In genomic region chr12:19263666-19264065, GRCh38 we compare ENCODE assay signal across 26 cellular contexts.
DNase-seq lines count a peak whose midpoint lies in the region; ATAC-seq and TF ChIP-seq lines count a peak whose summit lies in the region.
"Had no signal": no experiment of that assay in that cellular context is flagged by ENCODE, and none has a peak within 500 bp of the region (broad histone marks: within the 10 kb centered on the region; RNA-seq: fewer than 3 reads in every experiment).

No MANE protein-coding gene starts in this region.

- no peak overlapping the region for H3K18ac ChIP-seq in mesenchymal stem cell (ENCODE audit: low read depth in 1 of 2, low read length in 2 of 2)

- no peak overlapping the region for H2AK5ac ChIP-seq in mesenchymal stem cell (ENCODE audit: low read length, severe bottlenecking)

- no peak overlapping the region for H3K4me2 ChIP-seq in mesenchymal stem cell (ENCODE audit: low read length, poor library complexity, severe bottlenecking)
- H3K4me2 ChIP-seq: BLaER1 treated with 17β-estradiol and CSF1 and Interleukin-3, amounts not matched to agents 10 nM and 100 nM had no signal

- no peak overlapping the region for H3K4ac ChIP-seq in mesenchymal stem cell (ENCODE audit: low read depth in 1 of 2, low read length in 2 of 2)

- H2BK5ac ChIP-seq in mesenchymal stem cell (ENCODE audit: low read depth, low read length, poor library complexity, severe bottlenecking) = no peak overlapping the region

- no peak overlapping the region for H4K91ac ChIP-seq in mesenchymal stem cell (ENCODE audit: low read length)

- H3K27ac ChIP-seq in iPS-18a (ENCODE audit: low read length) = peak overlapping the region; percentile 94
- no peak overlapping the region for H3K27ac ChIP-seq in mesenchymal stem cell (ENCODE audit: low read length, poor library complexity, severe bottlenecking)
- H3K27ac ChIP-seq: BLaER1 treated with 17β-estradiol and CSF1 and Interleukin-3, amounts not matched to agents 10 nM and 100 nM; heart right ventricle; tibial nerve had no signal

- H3K4me3 ChIP-seq in iPS-18a (ENCODE audit: low read length) (peak overlapping the region; percentile 26), mesenchymal stem cell (ENCODE audit: insufficient read depth in 1 of 2, low read depth in 1 of 2, low read length in 2 of 2) (no peak overlapping the region)
- H3K4me3 ChIP-seq: BLaER1 treated with 17β-estradiol and CSF1 and Interleukin-3, amounts not matched to agents 10 nM and 100 nM; GM12878; heart right ventricle; tibial nerve had no signal

- no peak overlapping the region for H3K23ac ChIP-seq in mesenchymal stem cell (ENCODE audit: low read length in 2 of 2)

- no peak overlapping the region for H4K8ac ChIP-seq in mesenchymal stem cell (ENCODE audit: low read length)

- peaks cover 21% of the 10 kb centered on the region for H3K4me1 Mint-ChIP-seq in chondrocyte (ENCODE audit: low read depth)
- H3K4me1 Mint-ChIP-seq: activated B cell treated with CpG ODN at 0.5 μM for 24 hours; central memory CD8-positive, alpha-beta T cell had no signal

- no peak overlapping the region for H2BK15ac ChIP-seq in mesenchymal stem cell (ENCODE audit: low read depth, poor library complexity, severe bottlenecking)

- H3K4me1 ChIP-seq in iPS-18a (ENCODE audit: control insufficient read depth, low read depth, low read length) (peaks cover 19% of the 10 kb centered on the region), mesenchymal stem cell (ENCODE audit: control insufficient read depth, insufficient read depth, low read depth, low read length) (no peaks in the 10 kb centered on the region)
- H3K4me1 ChIP-seq: heart right ventricle, tibial nerve had no signal

- no peak overlapping the region for H3K4me3 Mint-ChIP-seq in chondrocyte (ENCODE audit: unreplicated experiment)
- H3K4me3 Mint-ChIP-seq: activated B cell treated with CpG ODN at 0.5 μM for 24 hours; activated naive CD8-positive, alpha-beta T cell treated with anti-CD3 and anti-CD28 coated beads for 36 hours; activated T-cell treated with anti-CD3 and anti-CD28 coated beads, Interleukin-2, amount 50 U/mL, for 24 hours; central memory CD8-positive, alpha-beta T cell; dendritic cell treated with granulocyte-macrophage colony-stimulating factor and Interleukin-4, amounts not matched to agents 40 ng/mL and 50 ng/mL, for 4 days had no signal

- H2BK12ac ChIP-seq in mesenchymal stem cell (ENCODE audit: low read length in 2 of 2) = no peak overlapping the region

- peaks cover 7% of the 10 kb centered on the region for H3K79me1 ChIP-seq in mesenchymal stem cell (replicated peaks; ENCODE audit: low read length, poor library complexity, severe bottlenecking)

- no peak overlapping the region for H3K14ac ChIP-seq in mesenchymal stem cell (ENCODE audit: low read length in 2 of 2)

- peak overlapping the region; percentile 38 for H3K27ac Mint-ChIP-seq in chondrocyte (ENCODE audit: unreplicated experiment)
- H3K27ac Mint-ChIP-seq: activated B cell treated with CpG ODN at 0.5 μM for 24 hours; activated naive CD8-positive, alpha-beta T cell treated with anti-CD3 and anti-CD28 coated beads for 36 hours; activated T-cell treated with anti-CD3 and anti-CD28 coated beads, Interleukin-2, amount 50 U/mL, for 24 hours; dendritic cell treated with granulocyte-macrophage colony-stimulating factor and Interleukin-4, amounts not matched to agents 40 ng/mL and 50 ng/mL, for 4 days had no signal

- H3K27me3 Mint-ChIP-seq in chondrocyte (ENCODE audit: low read depth) = no peaks in the 10 kb centered on the region
- H3K27me3 Mint-ChIP-seq: activated B cell treated with CpG ODN at 0.5 μM for 24 hours; activated naive CD8-positive, alpha-beta T cell treated with anti-CD3 and anti-CD28 coated beads for 36 hours; activated T-cell treated with anti-CD3 and anti-CD28 coated beads, Interleukin-2, amount 50 U/mL, for 24 hours; central memory CD8-positive, alpha-beta T cell; dendritic cell treated with granulocyte-macrophage colony-stimulating factor and Interleukin-4, amounts not matched to agents 40 ng/mL and 50 ng/mL, for 4 days had no signal

- no peaks in the 10 kb centered on the region for H3K9me3 ChIP-seq in iPS-18a (ENCODE audit: control insufficient read depth, low read depth, low read length)
- no peaks in the 10 kb centered on the region for H3K9me3 ChIP-seq in mesenchymal stem cell (ENCODE audit: control insufficient read depth, low read length)
- H3K9me3 ChIP-seq: BLaER1 treated with 17β-estradiol and CSF1 and Interleukin-3, amounts not matched to agents 10 nM and 100 nM; heart right ventricle; tibial nerve had no signal

- DNase-seq in NCI-H146 treated with DMSO at 0.1 percent for 48 hours (lab: John Stamatoyannopoulos, UW; ENCODE audit: unreplicated experiment) = peak; percentile 42
- DNase-seq in chondrocyte (ENCODE audit: low spot score) = no peak
- DNase-seq in mucosa of gallbladder (ENCODE audit: low spot score) = no peak
- DNase-seq in mesenchymal stem cell = no peak
- DNase-seq: activated B cell treated with CpG ODN at 0.5 μM for 24 hours; activated CD4-positive, alpha-beta T cell treated with anti-CD3 and anti-CD28 coated beads, Interleukin-2, amount 50 U/mL, for 1 hour; activated effector memory CD4-positive, alpha-beta T cell treated with anti-CD3 and anti-CD28 coated beads, Interleukin-2, amount 50 U/mL, for 16 hours; activated naive CD8-positive, alpha-beta T cell treated with anti-CD3 and anti-CD28 coated beads for 36 hours; activated T-cell treated with anti-CD3 and anti-CD28 coated beads, Interleukin-2, amount 50 U/mL, for 24 hours; anterior cingulate cortex; DMS153; heart right ventricle; NCI-H187; NCI-H2171 treated with DMSO at 0.1 percent for 48 hours; NCI-H510A; stimulated activated CD4-positive, alpha-beta T cell treated with anti-CD3 and anti-CD28 coated beads, Interleukin-2, amount 100 ng/mL, for 48 hours had no signal

- WGBS in mesenchymal stem cell = 83% methylated on average over 2 of the region's 3 CpGs

- H3K36me3 Mint-ChIP-seq in chondrocyte (ENCODE audit: low read depth) = no peaks in the 10 kb centered on the region
- H3K36me3 Mint-ChIP-seq: activated naive CD8-positive, alpha-beta T cell treated with anti-CD3 and anti-CD28 coated beads for 36 hours had no signal

- H2BK120ac ChIP-seq in mesenchymal stem cell (ENCODE audit: low read depth, low read length) = no peak overlapping the region

- H2AFZ ChIP-seq in mesenchymal stem cell (ENCODE audit: low read depth, low read length) = no peak overlapping the region

- ATAC-seq in HG02642 (IDR thresholded peaks at IDR 0.05; ENCODE audit: poor library complexity, unreplicated experiment) = no peak
- no peak for ATAC-seq in GM21825 (IDR thresholded peaks at IDR 0.05; ENCODE audit: unreplicated experiment)
- ATAC-seq: GM12878, heart right ventricle, left lobe of liver, sciatic nerve had no signal

- no peaks in the 10 kb centered on the region for H3K9me3 Mint-ChIP-seq in chondrocyte (ENCODE audit: low read depth)
- H3K9me3 Mint-ChIP-seq: activated B cell treated with CpG ODN at 0.5 μM for 24 hours; activated naive CD8-positive, alpha-beta T cell treated with anti-CD3 and anti-CD28 coated beads for 36 hours; activated T-cell treated with anti-CD3 and anti-CD28 coated beads, Interleukin-2, amount 50 U/mL, for 24 hours; central memory CD8-positive, alpha-beta T cell; dendritic cell treated with granulocyte-macrophage colony-stimulating factor and Interleukin-4, amounts not matched to agents 40 ng/mL and 50 ng/mL, for 4 days had no signal

- peaks cover 5% of the 10 kb centered on the region for H3K36me3 ChIP-seq in iPS-18a (ENCODE audit: control insufficient read depth, low read depth, low read length)
- H3K36me3 ChIP-seq in mesenchymal stem cell (ENCODE audit: control insufficient read depth in 1 of 2, insufficient read depth in 2 of 2, low read depth in 1 of 2, low read length in 2 of 2) = peaks cover 8 to 13% of the 10 kb centered on the region in 2 experiments

- H3K27me3 ChIP-seq in iPS-18a (ENCODE audit: control insufficient read depth, insufficient read depth, low read length) = no peaks in the 10 kb centered on the region
- no peaks in the 10 kb centered on the region for H3K27me3 ChIP-seq in mesenchymal stem cell (ENCODE audit: control insufficient read depth in 1 of 2, insufficient read depth in 1 of 2, low read length in 2 of 2)
- H3K27me3 ChIP-seq: BLaER1 treated with 17β-estradiol and CSF1 and Interleukin-3, amounts not matched to agents 10 nM and 100 nM; heart right ventricle; tibial nerve had no signal

- TF ChIP-seq CTCF in chondrocyte (IDR thresholded peaks at IDR 0.05) = no peak

- peak overlapping the region; percentile 41 for H3K9ac ChIP-seq in iPS-18a (ENCODE audit: low read length)
- no peak overlapping the region for H3K9ac ChIP-seq in mesenchymal stem cell (ENCODE audit: low read length)
- H3K9ac ChIP-seq: BLaER1 treated with 17β-estradiol and CSF1 and Interleukin-3, amounts not matched to agents 10 nM and 100 nM had no signal
